13 cellular contexts compared by ENCODE assay signal in the genomic region with DNA sequence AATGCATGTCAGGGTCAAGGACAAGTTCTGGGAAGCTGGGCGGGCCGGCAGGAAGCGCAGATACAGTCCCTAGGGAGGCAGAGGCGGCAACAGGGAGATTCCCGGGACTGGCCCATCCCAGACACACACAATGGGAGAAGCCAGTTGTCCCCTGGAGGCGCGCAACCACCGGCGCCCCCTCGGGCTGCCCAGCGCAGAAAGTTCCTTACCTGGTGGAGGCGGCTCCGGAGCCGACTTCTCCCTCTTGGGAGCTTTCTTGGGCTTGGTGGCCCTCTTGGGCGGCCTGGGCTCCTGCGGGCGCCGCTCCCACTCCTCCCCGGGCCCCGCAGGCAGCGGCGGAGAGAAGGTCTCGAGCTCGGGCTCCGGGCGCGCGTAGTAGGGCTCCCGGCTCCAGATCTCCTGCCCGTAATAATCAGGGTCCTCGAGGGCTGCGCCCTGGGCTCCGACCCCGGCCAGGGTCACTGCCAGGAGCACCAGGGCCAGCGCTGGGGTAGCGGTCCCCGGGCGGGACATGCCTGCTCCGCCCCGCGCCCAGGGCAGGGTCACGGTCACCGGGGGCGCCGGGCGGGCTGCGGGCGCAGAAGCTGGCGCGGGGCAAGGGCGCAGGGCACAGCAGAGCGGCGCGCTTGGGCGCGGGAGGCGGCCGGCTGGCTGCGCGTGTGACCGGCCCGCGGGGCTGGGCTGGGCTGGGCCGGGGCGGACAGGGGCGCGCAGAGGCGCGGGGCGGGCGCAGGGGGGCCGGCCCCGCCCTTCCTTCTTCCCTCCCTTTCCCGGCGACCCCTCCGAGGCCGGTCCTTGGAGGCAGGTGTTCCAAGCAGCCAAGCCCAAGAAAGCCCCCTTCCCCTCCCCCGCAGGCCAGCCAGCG. TPM values are rescaled to one million over a fixed set of nuclear protein-coding genes. Genes with fewer than 3 reads are reported as not detected.
DNase-seq lines count a peak whose midpoint lies in the region; ATAC-seq and TF ChIP-seq lines count a peak whose summit lies in the region.
"Had no signal": no experiment of that assay in that cellular context is flagged by ENCODE, and none has a peak within 500 bp of the region (broad histone marks: within the 10 kb centered on the region; RNA-seq: fewer than 3 reads in every experiment).

Gene CPXM2 (minus strand): TSS at position 661 of the 865 bp plus-strand sequence. CDS start 148 bp downstream, at position 513.

- H3K4me1 ChIP-seq in cardiac muscle cell (ENCODE audit: low read depth), result no peaks in the 10 kb centered on the region
- H3K4me1 ChIP-seq in hepatocyte (ENCODE audit: insufficient read depth), result peaks cover 4% of the 10 kb centered on the region
- peaks cover 8% of the 10 kb centered on the region for H3K4me1 ChIP-seq in ovary (ENCODE audit: insufficient read depth)
- no peaks in the 10 kb centered on the region for H3K4me1 ChIP-seq in urinary bladder (ENCODE audit: insufficient read depth)
- H3K4me1 ChIP-seq: A549 had no signal

- H3K4me3 Mint-ChIP-seq in T-helper 2 cell treated with Interferon-gamma antibody and Interleukin-4, amounts not matched to agents 5 μg/mL and 100 μg/mL, for 36 hours, result no peak within 1 kb of the TSS
- H3K4me3 Mint-ChIP-seq: stimulated activated naive CD8-positive, alpha-beta T cell treated with anti-CD3 and anti-CD28 coated beads, Interleukin-15, Interleukin-2, amounts not matched to agents 100 ng/mL and 50 ng/mL, for 24 hours had no signal

- H3K36me3 Mint-ChIP-seq in T-helper 2 cell treated with Interferon-gamma antibody and Interleukin-4, amounts not matched to agents 5 μg/mL and 100 μg/mL, for 36 hours (ENCODE audit: low read depth), result no peaks in the 10 kb centered on the region

- peak within 1 kb of the TSS; percentile 75 for H3K4me2 ChIP-seq in hepatocyte
- H3K4me2 ChIP-seq: A549 had no signal

- H3K4me3 ChIP-seq in cardiac muscle cell, result peak within 1 kb of the TSS; percentile 17
- H3K4me3 ChIP-seq in hepatocyte, result no peak within 1 kb of the TSS
- H3K4me3 ChIP-seq in ovary, result peak within 1 kb of the TSS; percentile 45
- peak within 1 kb of the TSS; percentile 22 for H3K4me3 ChIP-seq in urinary bladder (ENCODE audit: low read depth, low read length)
- H3K4me3 ChIP-seq: A549 had no signal

- 6% methylated on average over 42 of the region's 79 CpGs for WGBS in hepatocyte (ENCODE audit: low lambda C conversion rate, missing lambda C conversion rate)
- WGBS in ovary, 3 donors, result 2 to 6% (median 3%) methylated on average over 61 to 77 of the region's 79 CpGs
- 3% methylated on average over 79 of the region's 79 CpGs for WGBS in urinary bladder

- H3K4me1 Mint-ChIP-seq in T-helper 2 cell treated with Interferon-gamma antibody and Interleukin-4, amounts not matched to agents 5 μg/mL and 100 μg/mL, for 36 hours (ENCODE audit: low read depth), result no peaks in the 10 kb centered on the region

- H3K27me3 ChIP-seq in cardiac muscle cell (peaks cover 67% of the 10 kb centered on the region), hepatocyte (peaks cover 29% of the 10 kb centered on the region), ovary (no peaks in the 10 kb centered on the region)

- no peaks in the 10 kb centered on the region for H3K79me2 ChIP-seq in hepatocyte

- TF ChIP-seq CTCF in cardiac muscle cell (IDR thresholded peaks at IDR 0.05; ENCODE audit: low read depth, low read length) (no peak), hepatocyte (IDR thresholded peaks at IDR 0.05; ENCODE audit: poor library complexity) (no peak), ovary (IDR thresholded peaks at IDR 0.05) (no peak)

- peaks cover 27% of the 10 kb centered on the region for H3K27me3 Mint-ChIP-seq in T-helper 2 cell treated with Interferon-gamma antibody and Interleukin-4, amounts not matched to agents 5 μg/mL and 100 μg/mL, for 36 hours (ENCODE audit: low read depth)

- H3K36me3 ChIP-seq in cardiac muscle cell (no peaks in the 10 kb centered on the region), hepatocyte (replicated peaks; ENCODE audit: insufficient read depth, low read depth) (no peaks in the 10 kb centered on the region), ovary (no peaks in the 10 kb centered on the region), urinary bladder (ENCODE audit: insufficient read depth) (no peaks in the 10 kb centered on the region)

- H3K27ac ChIP-seq in cardiac muscle cell, result no peak within 1 kb of the TSS
- H3K27ac ChIP-seq in hepatocyte, result no peak within 1 kb of the TSS
- H3K27ac ChIP-seq in ovary, result peak within 1 kb of the TSS; percentile 61 to 75
- H3K27ac ChIP-seq in urinary bladder (ENCODE audit: low read depth), result no peak within 1 kb of the TSS
- H3K27ac ChIP-seq: A549 had no signal

- H3K9me2 ChIP-seq in hepatocyte (replicated peaks; ENCODE audit: insufficient read depth), result no peaks in the 10 kb centered on the region

- no peak within 1 kb of the TSS for H3K27ac Mint-ChIP-seq in T-helper 2 cell treated with Interferon-gamma antibody and Interleukin-4, amounts not matched to agents 5 μg/mL and 100 μg/mL, for 36 hours
- H3K27ac Mint-ChIP-seq: stimulated activated naive CD8-positive, alpha-beta T cell treated with anti-CD3 and anti-CD28 coated beads, Interleukin-15, Interleukin-2, amounts not matched to agents 100 ng/mL and 50 ng/mL, for 24 hours had no signal

- DNase-seq in cardiac muscle cell (ENCODE audit: low read depth in 1 of 2, low spot score in 1 of 2) (no peak), Right ventricle myocardium superior (no peak), hepatocyte (ENCODE audit: low spot score) (peak; percentile 15), ovary (peak; percentile 27 to 70 (median 60))
- no peak for DNase-seq in T-helper 2 cell treated with Interferon-gamma antibody and Interleukin-4, amounts not matched to agents 5 μg/mL and 100 μg/mL, for 36 hours (ENCODE audit: low spot score)
- DNase-seq: NCI-H1694 treated with DMSO at 0.1 percent for 48 hours; OCI-M1; stimulated activated CD4-positive, alpha-beta T cell treated with anti-CD3 and anti-CD28 coated beads, Interleukin-12 subunit alpha, Interleukin-12 subunit beta, amount 100 ng/mL, for 4 hours had no signal

- ATAC-seq in Right ventricle myocardium superior (ENCODE audit: poor library complexity) (no peak), HG03460 (IDR thresholded peaks at IDR 0.05; ENCODE audit: unreplicated experiment) (no peak), HG02571 (IDR thresholded peaks at IDR 0.05; ENCODE audit: unreplicated experiment) (no peak)
- ATAC-seq: A549 had no signal

- H3K9me3 Mint-ChIP-seq in T-helper 2 cell treated with Interferon-gamma antibody and Interleukin-4, amounts not matched to agents 5 μg/mL and 100 μg/mL, for 36 hours, result no peaks in the 10 kb centered on the region
- H3K9me3 Mint-ChIP-seq: stimulated activated naive CD8-positive, alpha-beta T cell treated with anti-CD3 and anti-CD28 coated beads, Interleukin-15, Interleukin-2, amounts not matched to agents 100 ng/mL and 50 ng/mL, for 24 hours had no signal

- no peak for TF ChIP-seq POLR2A in ovary (IDR thresholded peaks at IDR 0.05)

- TF ChIP-seq EP300 in ovary (IDR thresholded peaks at IDR 0.05), result no peak

- no peaks in the 10 kb centered on the region for H4K20me1 ChIP-seq in hepatocyte (ENCODE audit: insufficient read depth, poor library complexity, severe bottlenecking)

- intact Hi-C loops in Right ventricle myocardium superior (cut with DNase I), result no loop called here
- intact Hi-C loops in ovary (cut with DNase I), result no loop called here

- H3K9me3 ChIP-seq in cardiac muscle cell (ENCODE audit: low read depth) (no peaks in the 10 kb centered on the region), hepatocyte (ENCODE audit: low read depth) (no peaks in the 10 kb centered on the region), ovary (no peaks in the 10 kb centered on the region)
- H3K9me3 ChIP-seq: A549 had no signal

- H2AFZ ChIP-seq in hepatocyte, result no peak within 1 kb of the TSS

RNA-seq across cellular contexts. Expression of gene CPXM2, which starts in this region (rescaled TPM):
- total RNA-seq in cardiac muscle cell (0.39 and 1.2 TPM in 2 replicates), Right ventricle myocardium superior (2.6 TPM), hepatocyte (4.9 and 5.3 TPM in 2 replicates), ovary (10 to 100 TPM in 4 of 7 donors, 1 to 10 TPM in 3; 5.5 to 22.1 (median 11.6) TPM), urinary bladder (12.3 TPM)
- polyA plus RNA-seq in cardiac muscle cell (0.84 and 1.3 TPM in 2 replicates), hepatocyte (0.88 and 3.7 TPM in 2 replicates), ovary (10 to 100 TPM; 13.3 to 66.0 TPM), urinary bladder (48.1 TPM)
- polyA plus RNA-seq: A549 had no signal

Comparison
In these comparisons a context has a peak if more than half of its experiments do, and no peak if none do; other contexts are left out.
1. DNase-seq: peak in hepatocyte (single experiment) and ovary (5 of 5); none in cardiac muscle cell (0 of 2), Right ventricle myocardium superior (single experiment) and T-helper 2 cell treated with Interferon-gamma antibody and Interleukin-4, amounts not matched to agents 5 μg/mL and 100 μg/mL, for 36 hours (single experiment).
2. H3K27ac ChIP-seq: peak in ovary (2 of 2); none in cardiac muscle cell (single experiment), hepatocyte (single experiment) and urinary bladder (single experiment).